Comparison of ENCODE assay signal across 23 cellular contexts in the genomic region with DNA sequence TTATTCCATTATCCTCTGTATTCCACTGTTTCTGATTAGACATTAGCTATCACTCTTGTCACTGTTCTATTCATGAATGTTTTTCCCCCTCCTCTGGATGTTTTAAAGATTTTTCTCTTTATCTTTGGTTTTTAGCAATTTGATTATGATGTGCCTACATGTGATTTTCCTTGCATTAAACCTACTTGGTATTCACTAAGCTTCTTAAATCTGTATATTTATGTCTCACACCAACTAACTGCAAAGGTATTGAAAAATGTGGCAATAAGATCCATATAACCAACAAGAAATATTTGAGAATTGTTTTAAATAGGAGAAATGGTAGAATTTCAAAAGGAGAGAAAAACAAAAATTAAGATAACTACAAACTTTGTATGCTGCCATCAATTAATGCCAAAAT.
"Had no signal": no experiment of that assay in that cellular context is flagged by ENCODE, and none has a peak within 500 bp of the region (broad histone marks: within the 10 kb centered on the region; RNA-seq: fewer than 3 reads in every experiment).

No MANE protein-coding gene starts in this region.

- H3K36me3 ChIP-seq: left lung, left ventricle myocardium inferior, lower lobe of right lung had no signal

- H3K27me3 ChIP-seq: hepatocyte, left lung had no signal

- H3K9me3 ChIP-seq: left lung, lower lobe of right lung, mucosa of descending colon had no signal

- H3K27ac ChIP-seq: hepatocyte, left lung, left ventricle myocardium inferior, lower lobe of right lung had no signal

- H3K4me1 ChIP-seq: left lung had no signal

- H3K4me3 ChIP-seq: hepatocyte, left lung, left ventricle myocardium inferior, lower lobe of right lung, lung, mucosa of descending colon had no signal

- DNase-seq: hippocampal formation; hypothalamus; immature natural killer cell; islet precursor cell; kidney; kidney glomerular epithelial cell; left cardiac atrium; left colon; left lung; left ventricle myocardium inferior; left ventricle myocardium superior; lower lobe of right lung; mammary epithelial cell; mesendoderm; midbrain; mucosa of descending colon; naive B cell; naive thymus-derived CD4-positive, alpha-beta T cell had no signal

- FAIRE-seq: islet of Langerhans, keratinocyte, kidney had no signal

- ATAC-seq: left cardiac atrium; left colon; left lobe of liver; left lung; left ventricle myocardium superior; lower lobe of right lung; mucosa of descending colon; naive thymus-derived CD4-positive, alpha-beta T cell had no signal
